ENCODE assay signal across 23 cellular contexts in genomic region chr15:48121849-48122248, GRCh38. TPM values are rescaled to one million over a fixed set of nuclear protein-coding genes. Genes with fewer than 3 reads are reported as not detected.
"Had no signal": no experiment of that assay in that cellular context is flagged by ENCODE, and none has a peak within 500 bp of the region (broad histone marks: within the 10 kb centered on the region; RNA-seq: fewer than 3 reads in every experiment).

No MANE protein-coding gene starts in this region.

- H3K4me3 ChIP-seq: SJSA1 had no signal

- H3K9ac ChIP-seq: KMS-11 had no signal

- H3K9me3 ChIP-seq: SJSA1 had no signal

- DNase-seq: IMR-90, Kasumi-1, MM.1S, NCI-H1092 treated with DMSO at 0.1 percent for 48 hours, NCI-H1436, NCI-H187, NCI-H2029, NCI-H2081 treated with DMSO at 0.1 percent for 48 hours, NCI-H2171, NCI-H226, NCI-H446, NCI-H510A, NCI-H524 treated with DMSO at 0.1 percent for 48 hours, NCI-H69, NCI-H774, Right ventricle myocardium superior, RPMI8226, SIG-M5 had no signal

- H3K36me3 ChIP-seq: SJSA1 had no signal

- H3K4me2 ChIP-seq: KMS-11 had no signal

- H3K27me3 ChIP-seq: SJSA1 had no signal

- ATAC-seq: HepG2 had no signal

- H3K27ac ChIP-seq: KMS-11, SJSA1 had no signal

- H3K4me1 ChIP-seq: SJSA1 had no signal

RNA-seq across cellular contexts. Expression of gene SLC24A5, which starts 1.1 kb away (rescaled TPM):
- total RNA-seq: HepG2, HT1080, IMR-90, M059J, Right ventricle myocardium superior, SJSA1 had no signal
- polyA plus RNA-seq: HepG2, IMR-90 had no signal
